ENCODE assay signal across 1 cellular context in genomic region chr16:89552329-89552728, GRCh38.
A peak's percentile ranks its signal among the peaks of the same experiment; 100 is the strongest.
TF ChIP-seq lines count a peak whose summit lies in the region.

No MANE protein-coding gene starts in this region.

TF ChIP-seq in HepG2, 621 proteins besides CTCF, POLR2A, EP300 and RAD21:
- TF ChIP-seq NFE2L2 (IDR thresholded peaks at IDR 0.05; ENCODE audit: low read length) (no peak), AGO2 (optimal IDR thresholded peaks at IDR 0.05; ENCODE audit: low read depth, low read length) (peak; percentile 45), ZNF331 (CRISPR knock-in tag; IDR thresholded peaks at IDR 0.05) (no peak)
